In the genomic region with DNA sequence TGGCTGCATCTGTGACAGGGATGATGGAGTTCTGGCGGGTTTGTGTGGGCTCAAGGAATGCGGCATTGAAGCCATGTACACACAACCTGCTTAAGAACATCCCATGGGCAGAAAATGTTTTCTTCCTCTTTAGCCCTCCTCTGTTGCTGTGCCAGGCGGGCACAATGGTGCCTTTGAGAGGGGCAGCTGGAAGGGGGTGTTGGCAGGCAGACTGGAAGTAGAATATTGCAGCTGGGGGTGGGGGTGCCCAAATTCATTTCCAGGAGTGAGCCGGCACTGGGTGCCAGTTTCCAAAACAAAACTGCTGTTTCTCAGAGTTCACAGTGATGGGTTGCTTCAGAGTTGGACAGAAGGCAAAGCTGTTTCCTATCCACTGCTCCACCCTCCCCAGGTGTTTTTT, we compare ENCODE assay signal across 21 cellular contexts.
DNase-seq lines count a peak whose midpoint lies in the region; ATAC-seq lines count a peak whose summit lies in the region.
"Had no signal": no experiment of that assay in that cellular context is flagged by ENCODE, and none has a peak within 500 bp of the region (broad histone marks: within the 10 kb centered on the region; RNA-seq: fewer than 3 reads in every experiment).

No MANE protein-coding gene starts in this region.

- intact Hi-C loops in activated CD4-positive, alpha-beta T cell treated with anti-CD3 and anti-CD28 coated beads, Interleukin-2, amount 10 ng/mL, durations not matched to agents 24 days and 14 days (cut with micrococcal nuclease), result no loop called here

- ATAC-seq in HG02571 (IDR thresholded peaks at IDR 0.05; ENCODE audit: unreplicated experiment), result no peak
- ATAC-seq: HCT116 had no signal

- peak overlapping the region; percentile 24 for H3K27ac ChIP-seq in caudate nucleus (ENCODE audit: low read depth, low read length)
- H3K27ac ChIP-seq: 22Rv1, C4-2B had no signal

- H3K4me1 Mint-ChIP-seq in activated CD4-positive, alpha-beta T cell treated with anti-CD3 and anti-CD28 coated beads, Interleukin-2, amount 10 ng/mL, durations not matched to agents 24 days and 14 days, result no peaks in the 10 kb centered on the region
- H3K4me1 Mint-ChIP-seq: CD8-positive, alpha-beta memory T cell had no signal

- peaks cover 17% of the 10 kb centered on the region for H3K27me3 Mint-ChIP-seq in activated CD4-positive, alpha-beta T cell treated with anti-CD3 and anti-CD28 coated beads, Interleukin-2, amount 10 ng/mL, durations not matched to agents 24 days and 14 days

- H3K4me3 Mint-ChIP-seq in activated CD4-positive, alpha-beta T cell treated with anti-CD3 and anti-CD28 coated beads, Interleukin-2, amount 10 ng/mL, durations not matched to agents 24 days and 14 days, result no peak overlapping the region
- H3K4me3 Mint-ChIP-seq: CD8-positive, alpha-beta memory T cell had no signal

- no peaks in the 10 kb centered on the region for H3K36me3 Mint-ChIP-seq in activated CD4-positive, alpha-beta T cell treated with anti-CD3 and anti-CD28 coated beads, Interleukin-2, amount 10 ng/mL, durations not matched to agents 24 days and 14 days (ENCODE audit: low read depth)

- DNase-seq in Ammon's horn (ENCODE audit: low spot score), result peak; percentile 92
- peak in 59 of 61 donors; percentile 17 to 89 (median 75) for DNase-seq in caudate nucleus (lab: John Stamatoyannopoulos, UW)
- peak; percentile 88 for DNase-seq in medulla oblongata (ENCODE audit: extremely low spot score)
- DNase-seq in putamen (ENCODE audit: low spot score), result peak; percentile 90
- DNase-seq in H4 (ENCODE audit: low spot score), result no peak
- DNase-seq in activated CD4-positive, alpha-beta T cell treated with anti-CD3 and anti-CD28 coated beads, Interleukin-2, amount 10 ng/mL, durations not matched to agents 24 days and 14 days, result no peak
- DNase-seq in AG08395 (ENCODE audit: low spot score), result no peak
- DNase-seq: ACHN; CD8-positive, alpha-beta memory T cell; GDM1; GOT3; Kasumi-1; NCI-H1694; NCI-H2081; NCI-H2171 treated with DMSO at 0.1 percent for 48 hours; NCI-H526; SHP77 had no signal

- H3K9me3 Mint-ChIP-seq in activated CD4-positive, alpha-beta T cell treated with anti-CD3 and anti-CD28 coated beads, Interleukin-2, amount 10 ng/mL, durations not matched to agents 24 days and 14 days, result no peaks in the 10 kb centered on the region
- H3K9me3 Mint-ChIP-seq: CD8-positive, alpha-beta memory T cell had no signal

- no peak overlapping the region for H3K27ac Mint-ChIP-seq in activated CD4-positive, alpha-beta T cell treated with anti-CD3 and anti-CD28 coated beads, Interleukin-2, amount 10 ng/mL, durations not matched to agents 24 days and 14 days
- H3K27ac Mint-ChIP-seq: CD8-positive, alpha-beta memory T cell had no signal

Comparison
In these comparisons a context has a peak if more than half of its experiments do, and no peak if none do; other contexts are left out.
1. DNase-seq: peak in Ammon's horn (single experiment), caudate nucleus (59 of 61), medulla oblongata (single experiment) and putamen (single experiment); none in H4 (single experiment), activated CD4-positive, alpha-beta T cell treated with anti-CD3 and anti-CD28 coated beads, Interleukin-2, amount 10 ng/mL, durations not matched to agents 24 days and 14 days (single experiment) and AG08395 (single experiment).